ENCODE assay signal across 23 cellular contexts in genomic region chr3:113910966-113911365, GRCh38.
"Had no signal": no experiment of that assay in that cellular context is flagged by ENCODE, and none has a peak within 500 bp of the region (broad histone marks: within the 10 kb centered on the region; RNA-seq: fewer than 3 reads in every experiment).

No MANE protein-coding gene starts in this region.

- H3K4me3 ChIP-seq: heart right ventricle, left lung, lung, neural progenitor cell, smooth muscle cell, upper lobe of right lung had no signal

- H3K27ac Mint-ChIP-seq: activated CD4-positive, alpha-beta memory T cell treated with anti-CD3 and anti-CD28 coated beads, Interleukin-2, amount 10 ng/mL, durations not matched to agents 7 days and 5 days; activated CD4-positive, alpha-beta T cell treated with anti-CD3 and anti-CD28 coated beads, Interleukin-2, amount 10 ng/mL, durations not matched to agents 24 days and 14 days; activated naive CD4-positive, alpha-beta T cell treated with anti-CD3 and anti-CD28 coated beads, Interleukin-2, amount 10 ng/mL, durations not matched to agents 7 days and 5 days; brain; mesothelial cell of epicardium; neural progenitor cell had no signal

- H3K4me1 ChIP-seq: heart right ventricle, left lung, neural progenitor cell, upper lobe of right lung had no signal

- H3K4me2 ChIP-seq: neural progenitor cell, smooth muscle cell had no signal

- H3K27me3 Mint-ChIP-seq: activated CD4-positive, alpha-beta memory T cell treated with anti-CD3 and anti-CD28 coated beads, Interleukin-2, amount 10 ng/mL, durations not matched to agents 7 days and 5 days; brain; naive thymus-derived CD8-positive, alpha-beta T cell had no signal

- H2AFZ ChIP-seq: neural progenitor cell had no signal

- DNase-seq: activated CD4-positive, alpha-beta memory T cell treated with anti-CD3 and anti-CD28 coated beads, Interleukin-2, amount 10 ng/mL, durations not matched to agents 7 days and 5 days; activated CD4-positive, alpha-beta T cell treated with anti-CD3 and anti-CD28 coated beads, Interleukin-2, amount 10 ng/mL, durations not matched to agents 24 days and 14 days; activated effector memory CD4-positive, alpha-beta T cell treated with anti-CD3 and anti-CD28 coated beads, Interleukin-2, amount 50 U/mL, for 16 hours; activated naive CD4-positive, alpha-beta T cell treated with anti-CD3 and anti-CD28 coated beads, Interleukin-2, amount 10 ng/mL, durations not matched to agents 7 days and 5 days; anterior cingulate cortex; dermis blood vessel endothelial cell; effector CD8-positive, alpha-beta T cell; heart right ventricle; kidney glomerular epithelial cell; left lung; naive thymus-derived CD8-positive, alpha-beta T cell; stimulated activated CD4-positive, alpha-beta T cell treated with anti-CD3 and anti-CD28 coated beads, Interleukin-15, amount 100 ng/mL, for 24 hours; stimulated activated naive CD4-positive, alpha-beta T cell treated with Interleukin-2 at 50 U/mL for 16 hours; upper lobe of right lung had no signal

- H3K4me1 Mint-ChIP-seq: brain, mesothelial cell of epicardium, neural progenitor cell had no signal

- H3K9ac ChIP-seq: neural progenitor cell had no signal

- H3K27ac ChIP-seq: heart right ventricle, left lung, neural progenitor cell, upper lobe of right lung, VCaP had no signal

- H3K36me3 Mint-ChIP-seq: activated naive CD4-positive, alpha-beta T cell treated with anti-CD3 and anti-CD28 coated beads, Interleukin-2, amount 10 ng/mL, durations not matched to agents 7 days and 5 days; brain; mesothelial cell of epicardium; naive thymus-derived CD8-positive, alpha-beta T cell; neural progenitor cell had no signal

- ATAC-seq: activated CD4-positive, CD25-positive, alpha-beta regulatory T cell treated with anti-CD3 and anti-CD28 coated beads, Interleukin-2, amount 50 U/mL, for 24 hours; esophagus mucosa; heart right ventricle; left lung; naive thymus-derived CD8-positive, alpha-beta T cell; sciatic nerve; upper lobe of right lung had no signal

- H3K4me3 Mint-ChIP-seq: activated CD4-positive, alpha-beta memory T cell treated with anti-CD3 and anti-CD28 coated beads, Interleukin-2, amount 10 ng/mL, durations not matched to agents 7 days and 5 days; activated CD4-positive, alpha-beta T cell treated with anti-CD3 and anti-CD28 coated beads, Interleukin-2, amount 10 ng/mL, durations not matched to agents 24 days and 14 days; activated naive CD4-positive, alpha-beta T cell treated with anti-CD3 and anti-CD28 coated beads, Interleukin-2, amount 10 ng/mL, durations not matched to agents 7 days and 5 days; brain; mesothelial cell of epicardium; naive thymus-derived CD8-positive, alpha-beta T cell; neural progenitor cell had no signal

- H3K27me3 ChIP-seq: left lung, neural progenitor cell, upper lobe of right lung had no signal

- H3K9me3 ChIP-seq: heart right ventricle, left lung, upper lobe of right lung had no signal

- H3K9me3 Mint-ChIP-seq: activated CD4-positive, alpha-beta memory T cell treated with anti-CD3 and anti-CD28 coated beads, Interleukin-2, amount 10 ng/mL, durations not matched to agents 7 days and 5 days; activated CD4-positive, alpha-beta T cell treated with anti-CD3 and anti-CD28 coated beads, Interleukin-2, amount 10 ng/mL, durations not matched to agents 24 days and 14 days; activated naive CD4-positive, alpha-beta T cell treated with anti-CD3 and anti-CD28 coated beads, Interleukin-2, amount 10 ng/mL, durations not matched to agents 7 days and 5 days; brain; mesothelial cell of epicardium; naive thymus-derived CD8-positive, alpha-beta T cell; neural progenitor cell had no signal

- H3K36me3 ChIP-seq: heart right ventricle, left lung, neural progenitor cell, upper lobe of right lung had no signal
